ENCODE assay signal across 18 cellular contexts in the genomic region with DNA sequence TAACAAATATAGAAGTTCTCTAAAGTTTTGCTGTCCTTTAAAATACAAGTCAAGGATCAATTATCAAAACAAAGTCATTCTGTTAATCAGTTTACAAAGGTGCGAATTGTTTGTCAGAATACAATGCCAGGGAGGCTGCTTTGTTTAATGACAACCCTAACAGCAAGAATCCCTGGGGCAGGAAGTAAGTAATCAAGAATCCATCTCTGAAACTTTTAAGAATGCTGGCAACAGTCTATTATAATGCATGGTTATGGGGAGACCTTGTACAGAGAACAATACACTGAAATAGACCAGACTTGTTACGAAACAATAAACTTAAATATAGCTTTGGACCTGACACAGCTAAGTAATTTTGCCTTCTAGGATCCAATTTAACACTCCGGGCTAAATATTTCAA.
"Had no signal": no experiment of that assay in that cellular context is flagged by ENCODE, and none has a peak within 500 bp of the region (broad histone marks: within the 10 kb centered on the region; RNA-seq: fewer than 3 reads in every experiment).

No MANE protein-coding gene starts in this region.

- ATAC-seq: activated CD8-positive, alpha-beta memory T cell treated with anti-CD3 and anti-CD28 coated beads, Interleukin-2, amount 10 ng/mL, durations not matched to agents 7 days and 5 days; gastroesophageal sphincter; stimulated activated memory B cell treated with anti-CD40 and anti-IgM and Interleukin-4, amounts not matched to agents 10 μg/mL and 1 μg/mL and 100 μg/mL, for 72 hours; T-cell had no signal

- H3K9me3 Mint-ChIP-seq: stimulated activated memory B cell treated with anti-CD40 and anti-IgM and Interleukin-4, amounts not matched to agents 10 μg/mL and 1 μg/mL and 100 μg/mL, for 72 hours had no signal

- H3K9me3 ChIP-seq: colonic mucosa, gastroesophageal sphincter, ovary, SK-N-SH, thyroid gland had no signal

- DNase-seq: activated CD4-positive, alpha-beta memory T cell treated with anti-CD3 and anti-CD28 coated beads for 36 hours; activated CD4-positive, alpha-beta T cell treated with anti-CD3 and anti-CD28 coated beads for 1 hour; activated CD8-positive, alpha-beta memory T cell treated with anti-CD3 and anti-CD28 coated beads, Interleukin-2, amount 10 ng/mL, durations not matched to agents 7 days and 5 days; activated naive CD4-positive, alpha-beta T cell treated with anti-CD3 and anti-CD28 coated beads, Interleukin-2, amount 10 ng/mL, durations not matched to agents 7 days and 5 days; activated T-cell treated with anti-CD3 and anti-CD28 coated beads, Interleukin-2, amount 50 U/mL, for 1 hour; caudate nucleus; colonic mucosa; effector CD8-positive, alpha-beta T cell; hypothalamus; ovary; SK-N-SH; stimulated activated CD4-positive, alpha-beta T cell treated with anti-CD3 and anti-CD28 coated beads, Interleukin-2, amount 100 ng/mL, for 48 hours; T-cell; T1000; thyroid gland had no signal

- H3K36me3 Mint-ChIP-seq: activated CD4-positive, alpha-beta memory T cell treated with anti-CD3 and anti-CD28 coated beads for 36 hours; activated CD8-positive, alpha-beta memory T cell treated with anti-CD3 and anti-CD28 coated beads, Interleukin-2, amount 10 ng/mL, durations not matched to agents 7 days and 5 days; activated naive CD4-positive, alpha-beta T cell treated with anti-CD3 and anti-CD28 coated beads, Interleukin-2, amount 10 ng/mL, durations not matched to agents 7 days and 5 days; stimulated activated memory B cell treated with anti-CD40 and anti-IgM and Interleukin-4, amounts not matched to agents 10 μg/mL and 1 μg/mL and 100 μg/mL, for 72 hours; T-cell had no signal

- H3K27me3 ChIP-seq: colonic mucosa, gastroesophageal sphincter, ovary, thyroid gland had no signal

- H3K4me1 Mint-ChIP-seq: activated CD8-positive, alpha-beta memory T cell treated with anti-CD3 and anti-CD28 coated beads, Interleukin-2, amount 10 ng/mL, durations not matched to agents 7 days and 5 days; activated naive CD4-positive, alpha-beta T cell treated with anti-CD3 and anti-CD28 coated beads, Interleukin-2, amount 10 ng/mL, durations not matched to agents 7 days and 5 days; stimulated activated memory B cell treated with anti-CD40 and anti-IgM and Interleukin-4, amounts not matched to agents 10 μg/mL and 1 μg/mL and 100 μg/mL, for 72 hours; T-cell had no signal

- H3K4me3 ChIP-seq: colonic mucosa, gastroesophageal sphincter, ovary, thyroid gland had no signal

- H3K4me1 ChIP-seq: colonic mucosa, thyroid gland had no signal

- H3K27ac ChIP-seq: colonic mucosa had no signal

- H3K4me3 Mint-ChIP-seq: activated CD4-positive, alpha-beta memory T cell treated with anti-CD3 and anti-CD28 coated beads for 36 hours; activated CD8-positive, alpha-beta memory T cell treated with anti-CD3 and anti-CD28 coated beads, Interleukin-2, amount 10 ng/mL, durations not matched to agents 7 days and 5 days; activated naive CD4-positive, alpha-beta T cell treated with anti-CD3 and anti-CD28 coated beads, Interleukin-2, amount 10 ng/mL, durations not matched to agents 7 days and 5 days; neural crest cell; stimulated activated memory B cell treated with anti-CD40 and anti-IgM and Interleukin-4, amounts not matched to agents 10 μg/mL and 1 μg/mL and 100 μg/mL, for 72 hours; T-cell had no signal

- H3K27me3 Mint-ChIP-seq: activated CD4-positive, alpha-beta memory T cell treated with anti-CD3 and anti-CD28 coated beads for 36 hours; activated CD8-positive, alpha-beta memory T cell treated with anti-CD3 and anti-CD28 coated beads, Interleukin-2, amount 10 ng/mL, durations not matched to agents 7 days and 5 days; activated naive CD4-positive, alpha-beta T cell treated with anti-CD3 and anti-CD28 coated beads, Interleukin-2, amount 10 ng/mL, durations not matched to agents 7 days and 5 days; stimulated activated memory B cell treated with anti-CD40 and anti-IgM and Interleukin-4, amounts not matched to agents 10 μg/mL and 1 μg/mL and 100 μg/mL, for 72 hours; T-cell had no signal

- H3K36me3 ChIP-seq: colonic mucosa, gastroesophageal sphincter, ovary, thyroid gland had no signal
